In genomic region chr12:48969847-48970701, GRCh38 we compare ENCODE assay signal across 9 cellular contexts. TPM values are rescaled to one million over a fixed set of nuclear protein-coding genes. Genes with fewer than 3 reads are reported as not detected.
DNase-seq lines count a peak whose midpoint lies in the region; ATAC-seq and TF ChIP-seq lines count a peak whose summit lies in the region.
"Had no signal": no experiment of that assay in that cellular context is flagged by ENCODE, and none has a peak within 500 bp of the region (broad histone marks: within the 10 kb centered on the region; RNA-seq: fewer than 3 reads in every experiment).

No MANE protein-coding gene starts in this region.

- peak in 3 of 5 donors; percentile 37 to 47 (median 38) for DNase-seq in CD4-positive, alpha-beta memory T cell
- DNase-seq in coronary artery (ENCODE audit: low spot score): no peak
- DNase-seq in DMS114 treated with DMSO at 0.1 percent for 48 hours (lab: John Stamatoyannopoulos, UW; ENCODE audit: unreplicated experiment): no peak

- H2AFZ ChIP-seq in neural cell (ENCODE audit: low read depth, low read length): no peak overlapping the region

- peak overlapping the region in 1 of 2 donors; percentile 41 for H3K4me3 ChIP-seq in CD4-positive, alpha-beta memory T cell (ENCODE audit: low read length in 2 of 2)
- H3K4me3 ChIP-seq in HUES64 (ENCODE audit: low read length) (peak overlapping the region; percentile 47), coronary artery (peak overlapping the region; percentile 50), neural cell (ENCODE audit: low read length) (peak overlapping the region; percentile 59)

- H3K4me3 Mint-ChIP-seq in CD4-positive, alpha-beta memory T cell: peak overlapping the region; percentile 12 to 87 (median 64)
- H3K4me3 Mint-ChIP-seq: neural crest cell had no signal

- peak overlapping the region in 2 of 7 donors; percentile 44 to 51 for H3K27ac Mint-ChIP-seq in CD4-positive, alpha-beta memory T cell

- no peak overlapping the region for H3K9ac ChIP-seq in HUES64 (ENCODE audit: low read depth, low read length)
- no peak overlapping the region for H3K9ac ChIP-seq in neural cell (ENCODE audit: low read length)

- peaks cover 13 to 39% (median 26%) of the 10 kb centered on the region in 4 donors for H3K4me1 Mint-ChIP-seq in CD4-positive, alpha-beta memory T cell

- H3K36me3 ChIP-seq in CD4-positive, alpha-beta memory T cell (ENCODE audit: insufficient read depth, low read length): no peaks in the 10 kb centered on the region
- H3K36me3 ChIP-seq in HUES64 (ENCODE audit: insufficient read depth, low read length) (no peaks in the 10 kb centered on the region), neural cell (ENCODE audit: insufficient read depth, low read length) (no peaks in the 10 kb centered on the region)

- no peak overlapping the region for H3K27ac ChIP-seq in CD4-positive, alpha-beta memory T cell (ENCODE audit: low read depth, low read length)
- H3K27ac ChIP-seq in HUES64 (ENCODE audit: low read depth, low read length): no peak overlapping the region
- H3K27ac ChIP-seq in coronary artery: no peak overlapping the region
- no peak overlapping the region for H3K27ac ChIP-seq in neural cell (ENCODE audit: low read length)

- no peaks in the 10 kb centered on the region for H3F3A ChIP-seq in neural cell (ENCODE audit: insufficient read depth, low read length, poor library complexity, severe bottlenecking)

- H3K27me3 Mint-ChIP-seq in CD4-positive, alpha-beta memory T cell: peaks cover 27 to 30% of the 10 kb centered on the region in 2 donors

- TF ChIP-seq EP300 in neural cell (conservative IDR thresholded peaks at IDR 0.05; ENCODE audit: poor library complexity, severe bottlenecking): no peak

- intact Hi-C loops in CD4-positive, alpha-beta memory T cell (cut with micrococcal nuclease): loop anchor here (1.0 kb wide), 1 partner anchor 10 kb away; no protein-coding TSS in a partner anchor

- ATAC-seq in GM18858 (IDR thresholded peaks at IDR 0.05; ENCODE audit: unreplicated experiment) (no peak), GM18867 (IDR thresholded peaks at IDR 0.05; ENCODE audit: unreplicated experiment) (no peak), HG02981 (IDR thresholded peaks at IDR 0.05; ENCODE audit: unreplicated experiment) (no peak)

- TF ChIP-seq CTCF in coronary artery (IDR thresholded peaks at IDR 0.05): no peak
- TF ChIP-seq CTCF in neural cell (IDR thresholded peaks at IDR 0.05; ENCODE audit: poor library complexity, severe bottlenecking): peak; percentile 49

- H3K27me3 ChIP-seq in CD4-positive, alpha-beta memory T cell (ENCODE audit: insufficient read depth, low read length): peaks cover 26% of the 10 kb centered on the region
- peaks cover 81% of the 10 kb centered on the region for H3K27me3 ChIP-seq in HUES64 (ENCODE audit: insufficient read depth, low read length)
- peaks cover 97% of the 10 kb centered on the region for H3K27me3 ChIP-seq in neural cell (ENCODE audit: insufficient read depth, low read depth, low read length)

- WGBS in HUES64: 3% methylated on average over 77 of the region's 77 CpGs

- H3K4me1 ChIP-seq in CD4-positive, alpha-beta memory T cell (ENCODE audit: insufficient read depth, low read length): peaks cover 39% of the 10 kb centered on the region
- peaks cover 40% of the 10 kb centered on the region for H3K4me1 ChIP-seq in HUES64 (ENCODE audit: insufficient read depth, low read length)

- H3K79me2 ChIP-seq in neural cell (replicated peaks; ENCODE audit: insufficient read depth, low read length): no peaks in the 10 kb centered on the region

- POLR2A ChIA-PET in CD4-positive, alpha-beta memory T cell (lab: Charles Lee; ENCODE audit: partially characterized antibody): interaction anchor here (0.7 to 4.7 kb wide), 7 partner anchors 10 to 118 kb away, joined by 3 to 36 read pairs (median 5); partner anchors contain the start of genes ARF3, DDX23 and WNT1

- H3K9me3 Mint-ChIP-seq in CD4-positive, alpha-beta memory T cell: peaks cover 0 to 2% (median 0%) of the 10 kb centered on the region in 8 donors
- H3K9me3 Mint-ChIP-seq: neural crest cell had no signal

- no peaks in the 10 kb centered on the region for H3K9me2 ChIP-seq in neural cell (ENCODE audit: insufficient read depth, low read length)

- no peaks in the 10 kb centered on the region for H3K9me3 ChIP-seq in CD4-positive, alpha-beta memory T cell (ENCODE audit: control insufficient read depth in 1 of 2, low read length in 2 of 2)
- H3K9me3 ChIP-seq in HUES64 (ENCODE audit: insufficient read depth, low read depth, low read length) (no peaks in the 10 kb centered on the region), neural cell (ENCODE audit: low read length) (no peaks in the 10 kb centered on the region)

- H4K20me1 ChIP-seq in neural cell (ENCODE audit: insufficient read depth): no peaks in the 10 kb centered on the region

- no peaks in the 10 kb centered on the region for H3K36me3 Mint-ChIP-seq in CD4-positive, alpha-beta memory T cell

- H3K4me2 ChIP-seq in neural cell (ENCODE audit: low read length): no peak overlapping the region

- TF ChIP-seq RAD21 in neural cell (conservative IDR thresholded peaks at IDR 0.05): no peak

- CTCF ChIA-PET in CD4-positive, alpha-beta memory T cell (lab: Charles Lee; ENCODE audit: partially characterized antibody): interaction anchor here (0.6 to 5.9 kb wide), 10 partner anchors 8 to 1758 kb away, joined by 3 to 55 read pairs (median 4); partner anchors contain the start of genes ARF3, FKBP11 and WNT1

TF ChIP-seq in neural cell, 6 proteins besides CTCF, POLR2A, EP300 and RAD21:
- TF ChIP-seq EZH2 (IDR thresholded peaks at IDR 0.05; ENCODE audit: borderline replicate concordance, insufficient read depth, low read length, poor library complexity, severe bottlenecking): no peak

RNA-seq across cellular contexts. Expression of gene WNT10B, which starts 1.5 kb away (rescaled TPM):
- total RNA-seq in CD4-positive, alpha-beta memory T cell: 10 to 100 TPM; 12.9 to 13.0 TPM
- polyA plus RNA-seq in CD4-positive, alpha-beta memory T cell: under 1 TPM; 0.56 to 0.72 TPM
- polyA plus RNA-seq in HUES64 (2013, experiment 1 of 2): 0.75 TPM
- 0.63 TPM for polyA plus RNA-seq in HUES64 (2013, experiment 2 of 2)
- 0.92 and 1.2 TPM in 2 replicates for polyA plus RNA-seq in neural cell
- 0.73 TPM in 1 of 2 replicates, not detected in the other for polyA minus RNA-seq in neural cell

RNA-seq across cellular contexts. Expression of gene WNT1, which starts 8.0 kb away (rescaled TPM):
- 1 to 10 TPM; 1.8 to 2.8 TPM for total RNA-seq in CD4-positive, alpha-beta memory T cell
- 1 to 10 TPM in 1 of 2 donors, under 1 TPM in 1; 0.55 to 1.1 TPM for polyA plus RNA-seq in CD4-positive, alpha-beta memory T cell
- 0.60 TPM for polyA plus RNA-seq in HUES64 (2013, experiment 1 of 2)
- 0.76 TPM for polyA plus RNA-seq in HUES64 (2013, experiment 2 of 2)
- not detected in 2 replicates for polyA plus RNA-seq in neural cell
- not detected in 2 replicates for polyA minus RNA-seq in neural cell

RNA-seq across cellular contexts. Expression of gene ARF3, which starts 12.8 kb away (rescaled TPM):
- 10 to 100 TPM; 69.8 to 77.5 TPM for total RNA-seq in CD4-positive, alpha-beta memory T cell
- 10 to 100 TPM; 22.6 to 31.2 TPM for polyA plus RNA-seq in CD4-positive, alpha-beta memory T cell
- polyA plus RNA-seq in HUES64 (2013, experiment 1 of 2): 130 TPM
- 138 TPM for polyA plus RNA-seq in HUES64 (2013, experiment 2 of 2)
- polyA plus RNA-seq in neural cell: 114 TPM in 2 replicates
- polyA minus RNA-seq in neural cell: 94.0 and 108 TPM in 2 replicates

RNA-seq across cellular contexts. Expression of gene DDN, which starts 29.1 kb away (rescaled TPM):
- total RNA-seq in CD4-positive, alpha-beta memory T cell: not detected
- polyA plus RNA-seq in CD4-positive, alpha-beta memory T cell: not detected
- polyA plus RNA-seq in HUES64 (2013, experiment 1 of 2): 0.05 TPM
- polyA plus RNA-seq in HUES64 (2013, experiment 2 of 2): not detected
- 0.20 and 0.51 TPM in 2 replicates for polyA plus RNA-seq in neural cell
- 0.24 and 0.93 TPM in 2 replicates for polyA minus RNA-seq in neural cell

RNA-seq across cellular contexts. Expression of gene FKBP11, which starts 44.8 kb away (rescaled TPM):
- total RNA-seq in CD4-positive, alpha-beta memory T cell: 10 to 100 TPM; 77.7 to 81.1 TPM
- 100 to 1,000 TPM; 212 to 238 TPM for polyA plus RNA-seq in CD4-positive, alpha-beta memory T cell
- polyA plus RNA-seq in HUES64 (2013, experiment 1 of 2): 25.8 TPM
- 17.8 TPM for polyA plus RNA-seq in HUES64 (2013, experiment 2 of 2)
- 24.5 and 24.9 TPM in 2 replicates for polyA plus RNA-seq in neural cell
- 20.1 and 23.6 TPM in 2 replicates for polyA minus RNA-seq in neural cell

Comparison
In these comparisons a context has a peak if more than half of its experiments do, and no peak if none do; other contexts are left out.
1. DNase-seq: peak in CD4-positive, alpha-beta memory T cell (3 of 5); none in coronary artery (single experiment) and DMS114 treated with DMSO at 0.1 percent for 48 hours (single experiment).